Comparison of ENCODE assay signal across 8 cellular contexts in genomic region chr5:41707853-41708603, GRCh38.
DNase-seq lines count a peak whose midpoint lies in the region; ATAC-seq and TF ChIP-seq lines count a peak whose summit lies in the region.

No MANE protein-coding gene starts in this region.

- no peaks in the 10 kb centered on the region for H3K79me2 ChIP-seq in mammary epithelial cell (ENCODE audit: insufficient read depth, low read length)

- H3K36me3 ChIP-seq in mammary epithelial cell (ENCODE audit: insufficient read depth, low read length): no peaks in the 10 kb centered on the region
- H3K36me3 ChIP-seq in gastrocnemius medialis: no peaks in the 10 kb centered on the region

- intact Hi-C loops in mammary epithelial cell (cut with micrococcal nuclease) (loop anchor here (1.0 to 10.0 kb wide), 3 partner anchors 135 to 1057 kb away; no protein-coding TSS in a partner anchor), gastrocnemius medialis (cut with DNase I; ENCODE audit: low total_unique reads) (no loop called here)

- CTCF ChIA-PET in mammary epithelial cell (lab: Charles Lee; ENCODE audit: low non-redundant PET): no interaction called here

- no peaks in the 10 kb centered on the region for H3K9me3 ChIP-seq in mammary epithelial cell (replicated peaks; ENCODE audit: insufficient read depth, low read length)
- no peaks in the 10 kb centered on the region for H3K9me3 ChIP-seq in gastrocnemius medialis

- H3K4me3 ChIP-seq in mammary epithelial cell (replicated peaks in 1 of 3; ENCODE audit: insufficient read depth in 1 of 3, low read depth in 2 of 3, low read length in 3 of 3) (no peak overlapping the region), gastrocnemius medialis (no peak overlapping the region)

- no peaks in the 10 kb centered on the region for H3K27me3 ChIP-seq in mammary epithelial cell (ENCODE audit: insufficient read depth, low read length)
- H3K27me3 ChIP-seq in gastrocnemius medialis: no peaks in the 10 kb centered on the region

- BruUV-seq in mammary epithelial cell (replicated peaks; lab: Mats Ljungman, UMichigan): no TSS peak

- WGBS in mammary epithelial cell (ENCODE audit: low coverage, missing lambda C conversion rate): 41% methylated on average over 4 of the region's 4 CpGs

- H2AFZ ChIP-seq in mammary epithelial cell (ENCODE audit: low read depth, low read length): no peak overlapping the region

- in situ Hi-C loops in mammary epithelial cell (cut with MboI; ENCODE audit: low sequenced_read_pairs in 2 of 2) (no loop called here), gastrocnemius medialis (cut with MboI; ENCODE audit: low sequenced_read_pairs in 4 of 4) (no loop called here)

- H3K27ac ChIP-seq in mammary epithelial cell (ENCODE audit: insufficient read depth, low read depth, low read length): no peak overlapping the region
- no peak overlapping the region for H3K27ac ChIP-seq in gastrocnemius medialis

- H3K9ac ChIP-seq in mammary epithelial cell (ENCODE audit: insufficient read depth, low read length): no peak overlapping the region

- dilution Hi-C loops in mammary epithelial cell (cut with HindIII; ENCODE audit: low sequenced_read_pairs): no loop called here

- no peaks in the 10 kb centered on the region for H3K4me1 ChIP-seq in mammary epithelial cell (ENCODE audit: insufficient read depth, low read length)
- H3K4me1 ChIP-seq in gastrocnemius medialis: no peaks in the 10 kb centered on the region

- ATAC-seq in HG02759 (IDR thresholded peaks at IDR 0.05; ENCODE audit: unreplicated experiment) (peak; percentile 75), gastrocnemius medialis (no peak)

- no peak for TF ChIP-seq POLR2A in gastrocnemius medialis (IDR thresholded peaks at IDR 0.05)

- no peaks in the 10 kb centered on the region for H4K20me1 ChIP-seq in mammary epithelial cell (ENCODE audit: insufficient read depth, low read length)

- DNase-seq in DMS79 treated with DMSO at 0.1 percent for 48 hours (lab: John Stamatoyannopoulos, UW) (peak; percentile 2), DMS79 (lab: John Stamatoyannopoulos, UW) (no peak), NCI-H1694 (lab: John Stamatoyannopoulos, UW) (peak; percentile 45), mammary epithelial cell (peak; percentile 37), pulmonary artery endothelial cell (ENCODE audit: low read depth, low spot score) (peak; percentile 15), gastrocnemius medialis (no peak)
- DNase-seq in activated CD4-positive, CD25-positive, alpha-beta regulatory T cell (lab: John Stamatoyannopoulos, UW): no peak

- TF ChIP-seq CTCF in mammary epithelial cell (conservative IDR thresholded peaks at IDR 0.05 in 1 of 2, IDR thresholded peaks at IDR 0.05 in 1 of 2; ENCODE audit: extremely low read depth in 1 of 2, insufficient read depth in 1 of 2, low read depth in 1 of 2, low read length in 2 of 2): peak; percentile 57 to 69
- no peak for TF ChIP-seq CTCF in gastrocnemius medialis (IDR thresholded peaks at IDR 0.05 in 4 of 5, conservative IDR thresholded peaks at IDR 0.05 in 1 of 5)

- H3K4me2 ChIP-seq in mammary epithelial cell (ENCODE audit: insufficient read depth, low read depth, low read length): no peak overlapping the region

Comparison
In these comparisons a context has a peak if more than half of its experiments do, and no peak if none do; other contexts are left out.
1. DNase-seq: peak in DMS79 treated with DMSO at 0.1 percent for 48 hours (single experiment), NCI-H1694 (single experiment), mammary epithelial cell (single experiment) and pulmonary artery endothelial cell (single experiment); none in DMS79 (single experiment), activated CD4-positive, CD25-positive, alpha-beta regulatory T cell (0 of 4) and gastrocnemius medialis (0 of 2).
2. CTCF ChIP-seq: peak in mammary epithelial cell (2 of 2); none in gastrocnemius medialis (0 of 5).